8 cellular contexts compared by ENCODE assay signal in the genomic region with DNA sequence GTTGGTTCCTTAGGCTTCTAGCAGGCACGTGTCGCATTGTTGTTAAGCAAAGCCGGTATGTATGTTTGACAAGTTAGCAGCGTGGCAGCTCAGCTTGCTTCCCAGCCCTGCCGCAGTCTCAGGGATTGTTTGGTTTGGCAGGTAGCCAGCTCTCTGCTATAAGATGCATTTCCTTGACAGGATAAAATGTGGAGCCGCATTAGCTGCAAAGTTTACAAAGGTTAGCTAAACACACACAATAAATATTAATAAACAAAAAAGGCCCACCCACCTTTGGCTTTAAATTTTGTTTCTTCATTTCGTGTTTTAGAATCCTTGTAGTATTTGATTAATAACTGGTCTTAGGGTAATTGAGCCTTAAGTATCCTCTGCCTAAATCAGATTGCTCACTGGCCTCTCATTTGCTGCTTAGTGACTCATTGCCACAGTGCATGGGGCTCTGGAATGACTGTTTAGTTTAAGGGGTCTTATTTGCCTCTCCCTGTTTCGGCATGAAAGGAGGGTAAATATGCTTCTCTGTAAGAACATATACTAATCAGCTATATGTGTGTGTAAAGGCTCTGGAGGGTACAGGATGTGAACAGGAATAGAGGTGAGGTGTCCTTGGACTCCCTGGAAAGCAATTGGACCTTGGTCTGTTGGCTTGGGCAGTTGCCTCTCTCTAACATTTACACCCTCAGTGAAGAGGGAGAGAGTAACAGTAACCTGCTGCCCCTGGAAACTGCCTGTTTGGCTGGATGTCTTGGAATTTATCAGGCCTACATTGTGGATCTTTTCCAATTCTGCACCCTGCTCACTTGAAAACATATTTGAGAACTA.
DNase-seq lines count a peak whose midpoint lies in the region; ATAC-seq and TF ChIP-seq lines count a peak whose summit lies in the region.

No MANE protein-coding gene starts in this region.

- H3K4me1 ChIP-seq in esophagus muscularis mucosa (peaks cover 9 to 22% (median 20%) of the 10 kb centered on the region in 4 donors), sigmoid colon (peaks cover 0 to 50% (median 23%) of the 10 kb centered on the region in 4 donors)

- H3K36me3 ChIP-seq in esophagus muscularis mucosa: peaks cover 0 to 10% (median 5%) of the 10 kb centered on the region in 4 donors
- no peaks in the 10 kb centered on the region for H3K36me3 ChIP-seq in sigmoid colon

- intact Hi-C loops in esophagus muscularis mucosa (cut with DNase I) (no loop called here), sigmoid colon (cut with DNase I) (loop anchor here (5.0 kb wide), 1 partner anchor 119 kb away; no protein-coding TSS in a partner anchor)

- no peak for TF ChIP-seq CTCF in esophagus muscularis mucosa (IDR thresholded peaks at IDR 0.05)
- TF ChIP-seq CTCF in sigmoid colon (IDR thresholded peaks at IDR 0.05): no peak

- H3K27ac ChIP-seq in esophagus muscularis mucosa (replicated peaks in 1 of 4): peak overlapping the region; percentile 36 to 54 (median 51)
- H3K27ac ChIP-seq in sigmoid colon: peak overlapping the region; percentile 46 to 76 (median 60)

- TF ChIP-seq POLR2A in esophagus muscularis mucosa (IDR thresholded peaks at IDR 0.05; ENCODE audit: low read depth): no peak
- TF ChIP-seq POLR2A in sigmoid colon (IDR thresholded peaks at IDR 0.05): no peak

- no peak overlapping the region for H3K4me3 ChIP-seq in esophagus muscularis mucosa
- no peak overlapping the region for H3K4me3 ChIP-seq in sigmoid colon

- ATAC-seq in GM21723 (IDR thresholded peaks at IDR 0.05; ENCODE audit: unreplicated experiment) (no peak), HG03196 (IDR thresholded peaks at IDR 0.05; ENCODE audit: unreplicated experiment) (no peak), GM18907 (IDR thresholded peaks at IDR 0.05; ENCODE audit: unreplicated experiment) (no peak), HG02885 (IDR thresholded peaks at IDR 0.05; ENCODE audit: poor library complexity, unreplicated experiment) (no peak)

- H3K9me3 ChIP-seq in esophagus muscularis mucosa (no peaks in the 10 kb centered on the region), sigmoid colon (no peaks in the 10 kb centered on the region)

- 33% methylated on average over 8 of the region's 8 CpGs for WGBS in esophagus muscularis mucosa
- 13 to 54% methylated on average over 8 of the region's 8 CpGs for WGBS in sigmoid colon, 2 donors

- H3K27me3 ChIP-seq in esophagus muscularis mucosa (no peaks in the 10 kb centered on the region), sigmoid colon (no peaks in the 10 kb centered on the region)

- DNase-seq in HT-29 (ENCODE audit: low spot score): peak; percentile 98
- peak; percentile 95 for DNase-seq in NCI-H82 (lab: John Stamatoyannopoulos, UW)
- no peak for DNase-seq in esophagus muscularis mucosa (ENCODE audit: extremely low spot score)
- DNase-seq in sigmoid colon: peak; percentile 66

- TF ChIP-seq EP300 in esophagus muscularis mucosa (IDR thresholded peaks at IDR 0.05): no peak
- TF ChIP-seq EP300 in sigmoid colon (IDR thresholded peaks at IDR 0.05): no peak
